ENCODE assay signal across 8 cellular contexts in genomic region chr10:124917168-124917938, GRCh38. TPM values are rescaled to one million over a fixed set of nuclear protein-coding genes. Genes with fewer than 3 reads are reported as not detected.
DNase-seq lines count a peak whose midpoint lies in the region; ATAC-seq, FAIRE-seq and TF ChIP-seq lines count a peak whose summit lies in the region.

No MANE protein-coding gene starts in this region.

- H2AFZ ChIP-seq in astrocyte (ENCODE audit: low read depth, low read length), result peak overlapping the region; percentile 67

- H4K20me1 ChIP-seq in astrocyte (ENCODE audit: insufficient read depth, low read length), result peaks cover 42% of the 10 kb centered on the region

- no peak for FAIRE-seq in astrocyte (lab: Jason Lieb, UNC)

- H3K4me2 ChIP-seq in astrocyte (ENCODE audit: low read length), result peak overlapping the region; percentile 91

- peaks cover 2% of the 10 kb centered on the region for H3K36me3 Mint-ChIP-seq in astrocyte (ENCODE audit: low read depth, unreplicated experiment)

- H3K27ac Mint-ChIP-seq in astrocyte (ENCODE audit: unreplicated experiment), result peak overlapping the region; percentile 88

- ATAC-seq in GM19023 (IDR thresholded peaks at IDR 0.05; ENCODE audit: unreplicated experiment) (peak; percentile 28), HG03439 (IDR thresholded peaks at IDR 0.05; ENCODE audit: unreplicated experiment) (peak; percentile 32), sciatic nerve (peak; percentile 47)

- TF ChIP-seq CTCF in BE2C (IDR thresholded peaks at IDR 0.05; ENCODE audit: low read depth, low read length) (no peak), astrocyte (IDR thresholded peaks at IDR 0.05; ENCODE audit: insufficient read depth, low read depth, low read length) (no peak)

- H3K27me3 ChIP-seq in BE2C (no peaks in the 10 kb centered on the region), astrocyte (ENCODE audit: insufficient read depth, low read length) (no peaks in the 10 kb centered on the region)

- H3K79me2 ChIP-seq in astrocyte (ENCODE audit: insufficient read depth, low read length), result peaks cover 49% of the 10 kb centered on the region

- DNase-seq in BE2C (peak; percentile 55), SK-N-DZ (ENCODE audit: low spot score) (peak; percentile 43), astrocyte (ENCODE audit: low read depth) (peak; percentile 27), sciatic nerve (ENCODE audit: low spot score) (no peak), NCI-H1930 (lab: John Stamatoyannopoulos, UW) (no peak)

- no peaks in the 10 kb centered on the region for H3K9me3 Mint-ChIP-seq in astrocyte (ENCODE audit: unreplicated experiment)

- H3K9ac ChIP-seq in astrocyte (ENCODE audit: low read length), result peak overlapping the region; percentile 98

- H3K4me1 Mint-ChIP-seq in astrocyte (ENCODE audit: low read depth, unreplicated experiment), result peaks cover 15% of the 10 kb centered on the region

- peak overlapping the region; percentile 94 for H3K27ac ChIP-seq in astrocyte (ENCODE audit: low read depth, low read length)

- H3K9me3 ChIP-seq in BE2C, result no peaks in the 10 kb centered on the region
- no peaks in the 10 kb centered on the region for H3K9me3 ChIP-seq in astrocyte (ENCODE audit: insufficient read depth, low read depth, low read length)

- H3K36me3 ChIP-seq in BE2C (no peaks in the 10 kb centered on the region; the same call in 1 of the 2 replicates), astrocyte (ENCODE audit: insufficient read depth, low read length) (no peaks in the 10 kb centered on the region)

- H3K4me3 ChIP-seq in BE2C (ENCODE audit: low read depth, low read length) (peak overlapping the region; percentile 95), astrocyte (ENCODE audit: insufficient read depth, low read depth, low read length) (peak overlapping the region; percentile 84), iPS-11a (ENCODE audit: low read depth, low read length) (peak overlapping the region; percentile 90)

- H3K27me3 Mint-ChIP-seq in astrocyte (ENCODE audit: low read depth, unreplicated experiment), result peaks cover 5% of the 10 kb centered on the region

- intact Hi-C loops in sciatic nerve (cut with DNase I), result no loop called here

- H3K4me1 ChIP-seq in BE2C, result no peaks in the 10 kb centered on the region; the same call in 1 of the 2 replicates
- peaks cover 10% of the 10 kb centered on the region for H3K4me1 ChIP-seq in astrocyte (ENCODE audit: insufficient read depth, low read length)

- H3K4me3 Mint-ChIP-seq in astrocyte (ENCODE audit: unreplicated experiment), result peak overlapping the region; percentile 97

RNA-seq across cellular contexts. Expression of gene ZRANB1, which starts 24.6 kb away (rescaled TPM):
- 19.4 TPM for polyA plus RNA-seq in BE2C (2012; ENCODE audit: insufficient read depth, insufficient read length, low read depth)
- 19.0 and 21.8 TPM in 2 replicates for polyA plus RNA-seq in SK-N-DZ (2014; cell fraction: cytosol; rRNA removed)
- 10.6 and 10.9 TPM in 2 replicates for polyA plus RNA-seq in SK-N-DZ (2014; cell fraction: nucleus; rRNA removed)
- 24.5 and 24.9 TPM in 2 replicates for total RNA-seq in astrocyte
- 27.6 TPM for total RNA-seq in sciatic nerve

Comparison
In these comparisons a context has a peak if more than half of its experiments do, and no peak if none do; other contexts are left out.
1. DNase-seq: peak in BE2C (single experiment), SK-N-DZ (single experiment) and astrocyte (single experiment); none in sciatic nerve (single experiment) and NCI-H1930 (0 of 2).
2. Peak in every context shown above with its lines, with median percentiles within 50 percentile points of each other: H3K4me3 ChIP-seq and ATAC-seq.